Comparison of ENCODE assay signal across 15 cellular contexts in the genomic region with DNA sequence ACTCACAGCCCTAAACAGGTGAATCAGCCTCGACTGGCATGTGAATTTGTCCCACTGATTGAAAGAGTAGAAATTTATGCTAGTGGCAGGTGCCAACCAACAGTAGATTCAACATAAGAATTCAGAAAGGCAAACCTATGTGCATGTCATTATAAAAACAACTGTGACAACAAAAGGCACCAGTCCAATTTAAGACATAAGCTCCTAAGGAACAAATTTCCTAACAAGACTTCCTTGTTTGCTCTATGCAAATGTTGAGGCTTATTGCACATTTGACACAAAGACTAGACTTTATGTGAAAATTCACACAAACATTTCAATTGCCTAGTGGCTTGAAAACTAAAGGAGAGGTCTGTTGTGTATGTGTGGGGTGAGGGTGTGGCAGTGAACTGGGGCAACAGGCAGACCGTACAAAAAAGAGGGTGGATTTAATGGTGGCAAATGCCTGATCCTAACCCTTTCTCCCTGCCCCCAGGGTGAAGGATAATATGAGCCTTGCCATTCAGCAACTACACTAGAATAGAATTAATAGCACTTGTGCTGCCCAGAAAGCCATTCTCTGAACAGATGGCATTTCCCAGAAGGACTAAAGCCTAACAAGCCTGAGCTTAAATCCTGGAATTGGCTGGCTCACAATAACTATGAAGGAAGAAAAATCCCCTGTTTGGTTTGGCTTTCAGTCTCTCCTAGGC.
A peak's percentile ranks its signal among the peaks of the same experiment; 100 is the strongest.
DNase-seq lines count a peak whose midpoint lies in the region; ATAC-seq and TF ChIP-seq lines count a peak whose summit lies in the region.
"Had no signal": no experiment of that assay in that cellular context is flagged by ENCODE, and none has a peak within 500 bp of the region (broad histone marks: within the 10 kb centered on the region; RNA-seq: fewer than 3 reads in every experiment).

No MANE protein-coding gene starts in this region.

- no peaks in the 10 kb centered on the region for H3K27me3 Mint-ChIP-seq in activated naive CD4-positive, alpha-beta T cell treated with anti-CD3 and anti-CD28 coated beads for 36 hours (ENCODE audit: low read depth)
- H3K27me3 Mint-ChIP-seq in activated naive CD4-positive, alpha-beta T cell treated with anti-CD3 and anti-CD28 coated beads, Interleukin-2, amount 10 ng/mL, durations not matched to agents 7 days and 5 days = peaks cover 10% of the 10 kb centered on the region

- no peaks in the 10 kb centered on the region for H3K9me3 Mint-ChIP-seq in activated naive CD4-positive, alpha-beta T cell treated with anti-CD3 and anti-CD28 coated beads for 36 hours
- H3K9me3 Mint-ChIP-seq in activated naive CD4-positive, alpha-beta T cell treated with anti-CD3 and anti-CD28 coated beads, Interleukin-2, amount 10 ng/mL, durations not matched to agents 7 days and 5 days = no peaks in the 10 kb centered on the region
- H3K9me3 Mint-ChIP-seq: stimulated activated memory B cell treated with anti-CD40 and anti-IgM and Interleukin-4, amounts not matched to agents 10 μg/mL and 1 μg/mL and 100 μg/mL, for 72 hours had no signal

- TF ChIP-seq CTCF in WERI-Rb-1 (IDR thresholded peaks at IDR 0.05; ENCODE audit: low read depth, low read length) = no peak

- no peaks in the 10 kb centered on the region for H3K36me3 Mint-ChIP-seq in activated naive CD4-positive, alpha-beta T cell treated with anti-CD3 and anti-CD28 coated beads for 36 hours (ENCODE audit: low read depth)
- no peaks in the 10 kb centered on the region for H3K36me3 Mint-ChIP-seq in activated naive CD4-positive, alpha-beta T cell treated with anti-CD3 and anti-CD28 coated beads, Interleukin-2, amount 10 ng/mL, durations not matched to agents 7 days and 5 days
- H3K36me3 Mint-ChIP-seq: stimulated activated memory B cell treated with anti-CD40 and anti-IgM and Interleukin-4, amounts not matched to agents 10 μg/mL and 1 μg/mL and 100 μg/mL, for 72 hours had no signal

- CTCF ChIA-PET in activated naive CD4-positive, alpha-beta T cell treated with anti-CD3 and anti-CD28 coated beads for 36 hours (lab: Charles Lee) = no interaction called here
- CTCF ChIA-PET in activated naive CD4-positive, alpha-beta T cell treated with anti-CD3 and anti-CD28 coated beads, Interleukin-2, amount 10 ng/mL, durations not matched to agents 7 days and 5 days (lab: Charles Lee) = interaction anchor here (0.6 kb wide), 1 partner anchor 263 kb away, joined by 3 read pairs; no protein-coding TSS in a partner anchor

- H3K27ac ChIP-seq in WERI-Rb-1 = peak overlapping the region; percentile 73

- no peaks in the 10 kb centered on the region for H3K9me3 ChIP-seq in WERI-Rb-1 (ENCODE audit: severe bottlenecking)

- no peak for DNase-seq in activated naive CD4-positive, alpha-beta T cell treated with anti-CD3 and anti-CD28 coated beads for 36 hours
- DNase-seq in activated naive CD4-positive, alpha-beta T cell treated with anti-CD3 and anti-CD28 coated beads, Interleukin-2, amount 10 ng/mL, durations not matched to agents 7 days and 5 days = no peak
- peak; percentile 32 for DNase-seq in WERI-Rb-1
- peak; percentile 86 for DNase-seq in myocyte (ENCODE audit: low read depth)
- no peak for DNase-seq in T1000 (lab: John Stamatoyannopoulos, UW)
- DNase-seq in AML-193 (lab: John Stamatoyannopoulos, UW) = no peak
- DNase-seq: ACHN; activated CD4-positive, CD25-positive, alpha-beta regulatory T cell; activated gamma-delta T cell treated with Interleukin-2 at 50 U/mL for 16 hours; GF-D8; GOT3; SHP77 had no signal

- peak overlapping the region; percentile 31 for H3K27ac Mint-ChIP-seq in activated naive CD4-positive, alpha-beta T cell treated with anti-CD3 and anti-CD28 coated beads for 36 hours
- H3K27ac Mint-ChIP-seq in activated naive CD4-positive, alpha-beta T cell treated with anti-CD3 and anti-CD28 coated beads, Interleukin-2, amount 10 ng/mL, durations not matched to agents 7 days and 5 days = no peak overlapping the region
- H3K27ac Mint-ChIP-seq: stimulated activated memory B cell treated with anti-CD40 and anti-IgM and Interleukin-4, amounts not matched to agents 10 μg/mL and 1 μg/mL and 100 μg/mL, for 72 hours had no signal

- H3K27me3 ChIP-seq in WERI-Rb-1 (ENCODE audit: insufficient read depth, low read depth, severe bottlenecking) = no peaks in the 10 kb centered on the region

- H3K36me3 ChIP-seq in WERI-Rb-1 = no peaks in the 10 kb centered on the region

- H3K4me3 Mint-ChIP-seq in activated naive CD4-positive, alpha-beta T cell treated with anti-CD3 and anti-CD28 coated beads for 36 hours = no peak overlapping the region
- no peak overlapping the region for H3K4me3 Mint-ChIP-seq in activated naive CD4-positive, alpha-beta T cell treated with anti-CD3 and anti-CD28 coated beads, Interleukin-2, amount 10 ng/mL, durations not matched to agents 7 days and 5 days
- H3K4me3 Mint-ChIP-seq: stimulated activated memory B cell treated with anti-CD40 and anti-IgM and Interleukin-4, amounts not matched to agents 10 μg/mL and 1 μg/mL and 100 μg/mL, for 72 hours had no signal

- no peak overlapping the region for H3K4me3 ChIP-seq in WERI-Rb-1 (ENCODE audit: low read depth, low read length)

- H3K4me1 Mint-ChIP-seq in activated naive CD4-positive, alpha-beta T cell treated with anti-CD3 and anti-CD28 coated beads for 36 hours (ENCODE audit: low read depth) = no peaks in the 10 kb centered on the region
- H3K4me1 Mint-ChIP-seq in activated naive CD4-positive, alpha-beta T cell treated with anti-CD3 and anti-CD28 coated beads, Interleukin-2, amount 10 ng/mL, durations not matched to agents 7 days and 5 days = no peaks in the 10 kb centered on the region
- H3K4me1 Mint-ChIP-seq: stimulated activated memory B cell treated with anti-CD40 and anti-IgM and Interleukin-4, amounts not matched to agents 10 μg/mL and 1 μg/mL and 100 μg/mL, for 72 hours had no signal

- ATAC-seq in GM18867 (IDR thresholded peaks at IDR 0.05; ENCODE audit: unreplicated experiment) = no peak
- no peak for ATAC-seq in GM18909 (IDR thresholded peaks at IDR 0.05; ENCODE audit: poor library complexity, unreplicated experiment)
- ATAC-seq: stimulated activated memory B cell treated with anti-CD40 and anti-IgM and Interleukin-4, amounts not matched to agents 10 μg/mL and 1 μg/mL and 100 μg/mL, for 72 hours had no signal

- intact Hi-C loops in activated naive CD4-positive, alpha-beta T cell treated with anti-CD3 and anti-CD28 coated beads for 36 hours (cut with micrococcal nuclease) = no loop called here

Comparison
In these comparisons a context has a peak if more than half of its experiments do, and no peak if none do; other contexts are left out.
1. DNase-seq: peak in WERI-Rb-1 (single experiment) and myocyte (single experiment); none in activated naive CD4-positive, alpha-beta T cell treated with anti-CD3 and anti-CD28 coated beads for 36 hours (single experiment), activated naive CD4-positive, alpha-beta T cell treated with anti-CD3 and anti-CD28 coated beads, Interleukin-2, amount 10 ng/mL, durations not matched to agents 7 days and 5 days (single experiment), T1000 (single experiment) and AML-193 (0 of 2).